Comparison of ENCODE assay signal across 14 cellular contexts in the genomic region with DNA sequence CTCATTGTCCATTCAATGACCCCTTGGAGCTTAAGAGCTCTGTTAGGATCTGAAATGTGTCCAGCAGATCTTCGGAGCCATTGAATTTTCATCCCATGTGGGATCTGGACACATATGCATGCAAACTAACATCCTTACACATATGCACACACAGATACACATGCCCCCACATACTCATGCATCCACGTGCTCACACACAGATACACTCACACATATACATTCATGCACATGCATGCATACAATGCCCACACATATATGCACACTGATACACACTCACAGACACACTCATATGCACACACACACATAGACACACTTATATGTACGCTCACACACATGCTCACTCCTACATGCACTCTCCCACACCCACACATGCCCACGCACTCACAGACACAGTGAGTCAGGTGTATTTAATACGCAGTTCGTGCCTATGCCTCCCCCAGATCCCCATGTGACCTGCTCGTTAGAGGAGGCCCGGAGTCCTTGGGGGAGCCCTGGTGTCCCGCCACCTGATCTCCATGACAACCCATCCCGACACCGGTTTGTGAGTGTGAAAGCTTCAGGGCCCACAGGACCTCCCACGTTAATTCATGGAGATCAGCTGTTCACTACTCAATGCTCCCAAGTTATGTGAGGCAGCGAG.
"Had no signal": no experiment of that assay in that cellular context is flagged by ENCODE, and none has a peak within 500 bp of the region (broad histone marks: within the 10 kb centered on the region; RNA-seq: fewer than 3 reads in every experiment).

No MANE protein-coding gene starts in this region.

- H3K9me3 ChIP-seq: ovary, testis, uterus had no signal

- H3K4me1 ChIP-seq: testis, uterus had no signal

- H3K27me3 ChIP-seq: brain microvascular endothelial cell, ovary, testis, uterus had no signal

- H3K27ac ChIP-seq: brain microvascular endothelial cell, ovary, testis, uterus had no signal

- H3K4me3 ChIP-seq: ovary, testis, uterus had no signal

- DNase-seq: activated CD4-positive, alpha-beta T cell treated with anti-CD3 and anti-CD28 coated beads, Interleukin-2, amount 50 U/mL, for 4 hours; activated T-cell treated with anti-CD3 and anti-CD28 coated beads, Interleukin-2, amount 50 U/mL, for 1 hour; brain microvascular endothelial cell; cerebellar nuclear complex; dermis blood vessel endothelial cell; hippocampal formation; left colon; natural killer cell; ovary; stimulated activated CD4-positive, alpha-beta T cell treated with anti-CD3 and anti-CD28 coated beads, Interleukin-15, amount 100 ng/mL, for 24 hours; stimulated activated CD4-positive, alpha-beta T cell treated with anti-CD3 and anti-CD28 coated beads, Interleukin-4, amount 100 ng/mL, for 24 hours; testis; uterus had no signal

- H3K36me3 ChIP-seq: brain microvascular endothelial cell, ovary, uterus had no signal

- ATAC-seq: activated CD4-positive, CD25-positive, alpha-beta regulatory T cell treated with anti-CD3 and anti-CD28 coated beads, Interleukin-2, amount 50 U/mL, for 24 hours; left colon had no signal
